ENCODE assay signal across 9 cellular contexts in genomic region chr6:6057442-6058053, GRCh38. TPM values are rescaled to one million over a fixed set of nuclear protein-coding genes. Genes with fewer than 3 reads are reported as not detected.
DNase-seq lines count a peak whose midpoint lies in the region; ATAC-seq, FAIRE-seq and TF ChIP-seq lines count a peak whose summit lies in the region.
"Had no signal": no experiment of that assay in that cellular context is flagged by ENCODE, and none has a peak within 500 bp of the region (broad histone marks: within the 10 kb centered on the region; RNA-seq: fewer than 3 reads in every experiment).

No MANE protein-coding gene starts in this region.

- TF ChIP-seq CTCF in GM12865 (IDR thresholded peaks at IDR 0.05; ENCODE audit: insufficient read depth, low read depth, low read length, missing control alignments), result peak; percentile 57
- TF ChIP-seq CTCF in SK-N-SH (IDR thresholded peaks at IDR 0.05), result peak; percentile 73
- peak; percentile 29 for TF ChIP-seq CTCF in foreskin fibroblast (IDR thresholded peaks at IDR 0.05; ENCODE audit: low read depth, low read length)

- no peaks in the 10 kb centered on the region for H3K79me2 ChIP-seq in SK-N-SH (ENCODE audit: insufficient read depth)

- no peak for TF ChIP-seq EP300 in SK-N-SH (IDR thresholded peaks at IDR 0.05; ENCODE audit: borderline replicate concordance in 1 of 2, low read depth in 1 of 2, low read length in 1 of 2)

- H2AFZ ChIP-seq in SK-N-SH (ENCODE audit: low read depth), result no peak overlapping the region

- CTCF ChIA-PET in SK-N-SH (lab: Yijun Ruan, JAX), result interaction anchor here (0.7 to 2.6 kb wide), 16 partner anchors 9 to 635 kb away, joined by 3 to 19 read pairs (median 3); no protein-coding TSS in a partner anchor

- POLR2A ChIA-PET in SK-N-SH (lab: Yijun Ruan, JAX), result no interaction called here

- no peaks in the 10 kb centered on the region for H3F3A ChIP-seq in SK-N-SH (replicated peaks; ENCODE audit: insufficient read depth)

- no peak overlapping the region for H3K4me2 ChIP-seq in SK-N-SH

- H3K9me2 ChIP-seq in SK-N-SH, result no peaks in the 10 kb centered on the region

- H3K9me3 ChIP-seq in SK-N-SH, result no peaks in the 10 kb centered on the region

- DNase-seq in GM12865 (ENCODE audit: low read depth) (peak; percentile 73), MV-4-11 (lab: John Stamatoyannopoulos, UW) (peak; percentile 63), SK-N-SH (peak; percentile 43), foreskin fibroblast (peak in 1 of 2 donors; percentile 8), pulmonary artery endothelial cell (ENCODE audit: low read depth, low spot score) (peak; percentile 20)

- H3K27ac ChIP-seq in SK-N-SH (ENCODE audit: low read depth in 2 of 2, low read length in 1 of 2), result no peak overlapping the region

- H3K27me3 ChIP-seq in SK-N-SH (ENCODE audit: insufficient read depth), result peaks cover 31% of the 10 kb centered on the region; the same call in 1 of the 2 replicates

- peak; percentile 93 for FAIRE-seq in A204.1 (lab: Jason Lieb, UNC)
- FAIRE-seq: colon had no signal

- H3K9ac ChIP-seq in SK-N-SH, result no peak overlapping the region

- no peaks in the 10 kb centered on the region for H4K20me1 ChIP-seq in SK-N-SH (ENCODE audit: insufficient read depth)

- WGBS in SK-N-SH (ENCODE audit: low lambda C conversion rate), result 21% methylated on average over 9 of the region's 9 CpGs

- H3K4me3 ChIP-seq in GM12865 (ENCODE audit: low read depth, low read length) (no peak overlapping the region), SK-N-SH (ENCODE audit: low read depth in 2 of 2, low read length in 1 of 2) (no peak overlapping the region; a peak in 1 of 4 replicates), foreskin fibroblast (ENCODE audit: low read depth in 1 of 2, low read length in 2 of 2) (no peak overlapping the region)

- H3K4me1 ChIP-seq in SK-N-SH (ENCODE audit: control insufficient read depth in 1 of 2, insufficient read depth in 2 of 2, low read depth in 1 of 2, low read length in 1 of 2), result no peaks in the 10 kb centered on the region

- H3K36me3 ChIP-seq in SK-N-SH (replicated peaks in 1 of 2; ENCODE audit: control insufficient read depth in 1 of 2, insufficient read depth in 2 of 2, low read length in 1 of 2), result no peaks in the 10 kb centered on the region

- TF ChIP-seq RAD21 in SK-N-SH (IDR thresholded peaks at IDR 0.05; ENCODE audit: low read length), result peak; percentile 64

- ATAC-seq in HG03439 (IDR thresholded peaks at IDR 0.05; ENCODE audit: unreplicated experiment), result no peak
- ATAC-seq in HG03457 (IDR thresholded peaks at IDR 0.05; ENCODE audit: unreplicated experiment), result no peak

TF ChIP-seq in SK-N-SH, 30 proteins besides CTCF, POLR2A, EP300 and RAD21:
- no peak for TF ChIP-seq ELF1 (IDR thresholded peaks at IDR 0.05)
- TF ChIP-seq SMC3 (IDR thresholded peaks at IDR 0.05; ENCODE audit: low read depth, low read length), result peak; percentile 45
TF ChIP-seq in SK-N-SH: peak in this region for 1.

RNA-seq across cellular contexts. Expression of gene NRN1, which starts 50.8 kb away (rescaled TPM):
- 8.5 and 8.9 TPM in 2 replicates for polyA plus RNA-seq in SK-N-SH (2012; rRNA removed)
- polyA plus RNA-seq in SK-N-SH (2012; cell fraction: cytosol; rRNA removed), result 10.5 and 10.9 TPM in 2 replicates
- polyA plus RNA-seq in SK-N-SH (2012; cell fraction: nucleus; rRNA removed), result 9.7 and 10.7 TPM in 2 replicates
- 1.7 and 4.2 TPM in 2 replicates for total RNA-seq in pulmonary artery endothelial cell
